In the genomic region with DNA sequence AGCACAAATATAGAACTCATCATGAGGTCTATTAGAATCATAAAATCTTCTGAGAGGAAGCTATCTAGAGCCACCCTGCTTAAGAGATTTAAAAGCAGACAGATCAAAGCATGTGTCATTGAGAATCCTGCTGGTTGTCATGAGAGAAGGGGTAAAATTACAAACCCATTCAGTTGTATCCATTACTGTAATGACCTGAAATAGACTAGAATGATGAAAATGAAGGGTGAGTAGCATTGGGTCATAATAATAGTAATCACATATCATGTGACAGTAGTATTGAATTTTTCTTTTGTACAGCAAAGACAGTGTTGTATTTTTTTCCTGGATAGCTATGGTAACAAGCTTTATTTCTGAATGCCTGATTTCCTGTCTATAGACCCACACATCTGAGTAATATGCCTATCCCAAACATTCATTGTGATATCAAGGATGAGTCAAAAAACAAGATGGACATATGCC, we compare ENCODE assay signal across 12 cellular contexts.
DNase-seq lines count a peak whose midpoint lies in the region; ATAC-seq and TF ChIP-seq lines count a peak whose summit lies in the region.
"Had no signal": no experiment of that assay in that cellular context is flagged by ENCODE, and none has a peak within 500 bp of the region (broad histone marks: within the 10 kb centered on the region; RNA-seq: fewer than 3 reads in every experiment).

No MANE protein-coding gene starts in this region.

- no peak for TF ChIP-seq CTCF in transverse colon (IDR thresholded peaks at IDR 0.05)

- H3K4me3 ChIP-seq in transverse colon, result no peak overlapping the region
- H3K4me3 ChIP-seq: thyroid gland had no signal

- no peaks in the 10 kb centered on the region for H3K36me3 ChIP-seq in transverse colon
- H3K36me3 ChIP-seq: thyroid gland had no signal

- TF ChIP-seq POLR2A in transverse colon (IDR thresholded peaks at IDR 0.05), result no peak

- peak; percentile 6 for DNase-seq in NCI-H2107 treated with DMSO at 0.1 percent for 48 hours (lab: John Stamatoyannopoulos, UW; ENCODE audit: unreplicated experiment)
- no peak for DNase-seq in NCI-H2107 (lab: John Stamatoyannopoulos, UW)
- DNase-seq in amniotic epithelial cell (ENCODE audit: low read depth), result peak; percentile 37
- DNase-seq in kidney glomerular epithelial cell (lab: John Stamatoyannopoulos, UW), result peak; percentile 73
- no peak for DNase-seq in transverse colon
- DNase-seq in AG08395 (ENCODE audit: low spot score), result no peak
- no peak for DNase-seq in NCI-H524 treated with DMSO at 0.1 percent for 48 hours (lab: John Stamatoyannopoulos, UW)
- DNase-seq: activated CD4-positive, alpha-beta memory T cell treated with anti-CD3 and anti-CD28 coated beads for 36 hours; KG1; thyroid gland had no signal

- ATAC-seq in HG02973 (IDR thresholded peaks at IDR 0.05; ENCODE audit: unreplicated experiment), result no peak
- ATAC-seq: Panc1 had no signal

- peak overlapping the region; percentile 59 to 66 (median 66) for H3K27ac ChIP-seq in transverse colon
- H3K27ac ChIP-seq: thyroid gland had no signal

- in situ Hi-C loops in transverse colon (cut with MboI; ENCODE audit: low pct_ligation_motif_present in 1 of 4, low pct_unique_long_range_greater_than_20kb in 1 of 4, low sequenced_read_pairs in 3 of 4), result no loop called here

- no peaks in the 10 kb centered on the region for H3K9me3 ChIP-seq in transverse colon
- H3K9me3 ChIP-seq: thyroid gland had no signal

- intact Hi-C loops in transverse colon (cut with DNase I; ENCODE audit: low total_unique reads), result no loop called here

- no peaks in the 10 kb centered on the region for H3K27me3 ChIP-seq in transverse colon
- H3K27me3 ChIP-seq: thyroid gland had no signal

- H3K4me1 ChIP-seq in transverse colon, result peaks cover 0 to 9% (median 7%) of the 10 kb centered on the region in 4 donors
- H3K4me1 ChIP-seq: thyroid gland had no signal

- TF ChIP-seq EP300 in transverse colon (IDR thresholded peaks at IDR 0.05; ENCODE audit: low read depth), result no peak

Comparison
In these comparisons a context has a peak if more than half of its experiments do, and no peak if none do; other contexts are left out.
1. DNase-seq: peak in NCI-H2107 treated with DMSO at 0.1 percent for 48 hours (single experiment), amniotic epithelial cell (single experiment) and kidney glomerular epithelial cell (single experiment); none in NCI-H2107 (single experiment), transverse colon (single experiment), AG08395 (single experiment) and NCI-H524 treated with DMSO at 0.1 percent for 48 hours (single experiment).